8 cellular contexts compared by ENCODE assay signal in the genomic region with DNA sequence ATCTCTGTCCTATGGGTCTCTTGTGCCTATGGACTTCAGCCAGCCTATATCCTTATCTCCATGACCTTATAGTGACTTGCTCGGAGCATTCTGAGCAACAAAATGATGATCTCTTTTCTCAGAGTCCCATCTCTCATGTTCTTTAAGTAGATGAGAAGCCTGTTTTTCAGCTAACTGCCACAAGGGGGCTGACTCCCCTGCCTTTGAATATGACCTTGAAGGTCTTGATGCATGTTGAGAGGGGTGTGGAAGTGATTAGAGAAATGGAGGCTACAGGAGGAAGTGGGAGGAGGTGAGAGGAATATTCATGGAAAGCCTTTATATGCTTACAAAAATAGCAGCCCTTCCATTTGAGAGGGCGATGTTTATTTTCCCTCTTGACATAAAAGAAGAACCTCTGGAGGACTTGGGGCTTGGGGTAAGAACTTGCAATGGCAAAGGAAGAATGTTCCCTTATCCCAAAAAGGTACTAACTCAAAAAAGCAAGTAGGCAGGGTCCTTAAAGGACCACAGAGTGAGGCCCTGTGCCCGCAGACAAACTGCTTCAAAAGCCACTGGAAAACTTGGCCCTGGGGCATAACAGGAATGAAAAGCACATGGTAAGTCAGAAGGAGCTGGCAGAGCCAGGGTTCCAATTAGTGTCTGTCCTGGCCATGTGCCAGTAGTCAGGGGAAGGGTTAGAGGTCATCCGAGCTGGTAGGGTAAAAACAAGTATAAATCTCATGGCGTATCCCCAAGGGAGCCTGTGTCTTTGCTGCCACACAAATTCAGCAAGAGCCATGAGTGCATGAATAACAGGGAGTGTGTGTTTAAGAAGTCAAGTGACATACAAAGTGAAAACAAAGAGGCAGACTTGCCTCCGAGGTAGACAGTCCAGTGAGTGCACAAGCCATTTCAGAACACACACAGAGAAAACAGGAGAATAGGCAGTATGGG. TPM values are rescaled to one million over a fixed set of nuclear protein-coding genes. Genes with fewer than 3 reads are reported as not detected.
DNase-seq lines count a peak whose midpoint lies in the region; ATAC-seq and TF ChIP-seq lines count a peak whose summit lies in the region.

No MANE protein-coding gene starts in this region.

- peaks cover 0 to 4% (median 2%) of the 10 kb centered on the region in 3 donors for H3K9me3 Mint-ChIP-seq in IgD-negative memory B cell
- peaks cover 17% of the 10 kb centered on the region for H3K9me3 Mint-ChIP-seq in activated CD8-positive, alpha-beta memory T cell treated with anti-CD3 and anti-CD28 coated beads, Interleukin-2, amount 10 ng/mL, durations not matched to agents 7 days and 5 days (ENCODE audit: low read depth)

- H3K4me3 ChIP-seq in BJ (ENCODE audit: low read depth, low read length) (no peak overlapping the region), esophagus squamous epithelium (no peak overlapping the region), stomach (no peak overlapping the region)

- ATAC-seq in activated CD8-positive, alpha-beta memory T cell treated with anti-CD3 and anti-CD28 coated beads, Interleukin-2, amount 10 ng/mL, durations not matched to agents 7 days and 5 days = no peak
- no peak for ATAC-seq in GM21423 (IDR thresholded peaks at IDR 0.05; ENCODE audit: unreplicated experiment)

- TF ChIP-seq POLR2A in esophagus squamous epithelium (IDR thresholded peaks at IDR 0.05) (no peak), stomach (IDR thresholded peaks at IDR 0.05) (no peak)

- CTCF ChIA-PET in BJ (lab: Yijun Ruan, JAX) = no interaction called here
- CTCF ChIA-PET in activated CD8-positive, alpha-beta memory T cell treated with anti-CD3 and anti-CD28 coated beads, Interleukin-2, amount 10 ng/mL, durations not matched to agents 7 days and 5 days (lab: Charles Lee) = interaction anchor here (1.1 to 1.7 kb wide), 4 partner anchors 10 to 39 kb away, joined by 3 to 6 read pairs (median 6); no protein-coding TSS in a partner anchor

- H3K27ac ChIP-seq in esophagus squamous epithelium = no peak overlapping the region
- H3K27ac ChIP-seq in stomach = no peak overlapping the region

- TF ChIP-seq CTCF in BJ (IDR thresholded peaks at IDR 0.05; ENCODE audit: insufficient read depth, low read depth, low read length) (peak; percentile 48), esophagus squamous epithelium (IDR thresholded peaks at IDR 0.05) (peak in 4 of 6 experiments; percentile 34 to 46 (median 44)), stomach (IDR thresholded peaks at IDR 0.05) (peak in 2 of 7 experiments; percentile 34 to 45)

- intact Hi-C loops in esophagus squamous epithelium (cut with DNase I) (no loop called here), stomach (cut with DNase I; ENCODE audit: low total_unique reads) (no loop called here)

- H3K27me3 Mint-ChIP-seq in IgD-negative memory B cell = no peaks in the 10 kb centered on the region
- H3K27me3 Mint-ChIP-seq in activated CD8-positive, alpha-beta memory T cell treated with anti-CD3 and anti-CD28 coated beads, Interleukin-2, amount 10 ng/mL, durations not matched to agents 7 days and 5 days = no peaks in the 10 kb centered on the region

- TF ChIP-seq EP300 in stomach (IDR thresholded peaks at IDR 0.05) = no peak

- H3K4me1 Mint-ChIP-seq in IgD-negative memory B cell = peaks cover 32 to 47% (median 41%) of the 10 kb centered on the region in 3 donors
- H3K4me1 Mint-ChIP-seq in activated CD8-positive, alpha-beta memory T cell treated with anti-CD3 and anti-CD28 coated beads, Interleukin-2, amount 10 ng/mL, durations not matched to agents 7 days and 5 days = peaks cover 57% of the 10 kb centered on the region

- H3K9me3 ChIP-seq in esophagus squamous epithelium (peaks cover 0 to 19% (median 9%) of the 10 kb centered on the region in 3 donors), stomach (peaks cover 0 to 11% (median 7%) of the 10 kb centered on the region in 4 donors)

- no peaks in the 10 kb centered on the region for H3K36me3 ChIP-seq in BJ (ENCODE audit: control insufficient read depth, insufficient read depth, low read length)
- no peaks in the 10 kb centered on the region for H3K36me3 ChIP-seq in esophagus squamous epithelium
- H3K36me3 ChIP-seq in stomach = no peaks in the 10 kb centered on the region

- H3K27me3 ChIP-seq in BJ (ENCODE audit: control insufficient read depth, insufficient read depth, low read length) (no peaks in the 10 kb centered on the region), esophagus squamous epithelium (no peaks in the 10 kb centered on the region), stomach (no peaks in the 10 kb centered on the region)

- DNase-seq in BJ (ENCODE audit: low read depth) = no peak
- DNase-seq in activated CD8-positive, alpha-beta memory T cell treated with anti-CD3 and anti-CD28 coated beads, Interleukin-2, amount 10 ng/mL, durations not matched to agents 7 days and 5 days = no peak
- DNase-seq in esophagus squamous epithelium (lab: John Stamatoyannopoulos, UW) = no peak
- peak; percentile 43 for DNase-seq in stimulated activated naive CD4-positive, alpha-beta T cell treated with Interleukin-2 at 50 U/mL for 16 hours (lab: John Stamatoyannopoulos, UW)
- no peak for DNase-seq in 8988T
- no peak for DNase-seq in stomach

- H3K27ac Mint-ChIP-seq in IgD-negative memory B cell = peak overlapping the region in 2 of 3 donors; percentile 5 to 78
- peak overlapping the region; percentile 53 for H3K27ac Mint-ChIP-seq in activated CD8-positive, alpha-beta memory T cell treated with anti-CD3 and anti-CD28 coated beads, Interleukin-2, amount 10 ng/mL, durations not matched to agents 7 days and 5 days

- peaks cover 23% of the 10 kb centered on the region for H3K36me3 Mint-ChIP-seq in IgD-negative memory B cell
- H3K36me3 Mint-ChIP-seq in activated CD8-positive, alpha-beta memory T cell treated with anti-CD3 and anti-CD28 coated beads, Interleukin-2, amount 10 ng/mL, durations not matched to agents 7 days and 5 days = peaks cover 86% of the 10 kb centered on the region

- POLR2A ChIA-PET in BJ (lab: Charles Lee) = no interaction called here

- 75 to 81% methylated on average over 5 to 6 of the region's 6 CpGs for WGBS in esophagus squamous epithelium, 2 donors
- 72 to 87% (median 76%) methylated on average over 6 of the region's 6 CpGs for WGBS in stomach, 5 donors

- peak overlapping the region in 2 of 4 donors; percentile 1 to 23 for H3K4me3 Mint-ChIP-seq in IgD-negative memory B cell
- H3K4me3 Mint-ChIP-seq in activated CD8-positive, alpha-beta memory T cell treated with anti-CD3 and anti-CD28 coated beads, Interleukin-2, amount 10 ng/mL, durations not matched to agents 7 days and 5 days = no peak overlapping the region

- H3K4me1 ChIP-seq in esophagus squamous epithelium (peaks cover 0 to 24% (median 11%) of the 10 kb centered on the region in 3 donors), stomach (peaks cover 0 to 4% (median 0%) of the 10 kb centered on the region in 4 donors)

RNA-seq across cellular contexts. Expression of gene FGD3, which starts 39.1 kb away (rescaled TPM):
- polyA plus RNA-seq in BJ (2011; rRNA removed) (not detected in 2 replicates), IgD-negative memory B cell (86.1 TPM), stomach (1 to 10 TPM; 1.7 to 2.3 (median 2.0) TPM)
- not detected in 2 replicates for polyA minus RNA-seq in BJ (2011; rRNA and poly(A)+ RNA removed)
- 10 to 100 TPM; 72.1 to 91.2 TPM for total RNA-seq in activated CD8-positive, alpha-beta memory T cell treated with anti-CD3 and anti-CD28 coated beads, Interleukin-2, amount 10 ng/mL, durations not matched to agents 7 days and 5 days
- total RNA-seq in esophagus squamous epithelium (1 to 10 TPM; 2.4 to 6.5 (median 4.9) TPM), stomach (1 to 10 TPM; 2.2 to 8.8 (median 5.4) TPM)

Comparison
In these comparisons a context has a peak if more than half of its experiments do, and no peak if none do; other contexts are left out.
1. RNA of gene FGD3, which starts 39.1 kb away (total RNA-seq): 72.1 to 91.2 TPM in activated CD8-positive, alpha-beta memory T cell treated with anti-CD3 and anti-CD28 coated beads, Interleukin-2, amount 10 ng/mL, durations not matched to agents 7 days and 5 days; 2.2 to 8.8 TPM in stomach and 2.4 to 6.5 TPM in esophagus squamous epithelium; every median in the first group is over 4 times any median in the second.